In the genomic region with DNA sequence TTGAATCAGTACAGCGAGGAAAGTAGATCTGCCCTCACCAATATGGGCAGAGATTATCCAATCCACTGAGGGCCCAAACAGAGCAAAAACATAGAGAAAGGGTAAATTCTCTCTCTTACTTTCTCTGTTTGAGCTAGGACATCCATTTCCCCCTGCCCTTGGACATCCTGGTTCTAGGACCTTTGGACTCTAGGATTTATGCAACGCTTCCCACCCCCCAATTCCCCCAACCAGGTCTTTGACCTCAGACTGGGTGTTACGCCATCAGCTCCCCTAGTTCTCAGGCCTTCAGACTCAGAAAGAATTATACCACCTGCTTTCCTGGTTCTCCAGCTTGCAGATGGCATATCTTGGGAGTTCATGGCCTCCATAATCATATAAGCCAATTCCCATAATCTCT, we compare ENCODE assay signal across 29 cellular contexts. TPM values are rescaled to one million over a fixed set of nuclear protein-coding genes. Genes with fewer than 3 reads are reported as not detected.
"Had no signal": no experiment of that assay in that cellular context is flagged by ENCODE, and none has a peak within 500 bp of the region (broad histone marks: within the 10 kb centered on the region; RNA-seq: fewer than 3 reads in every experiment).

No MANE protein-coding gene starts in this region.

- H3K27ac ChIP-seq: epithelial cell of prostate, esophagus squamous epithelium, gastrocnemius medialis, heart right ventricle, left ventricle myocardium inferior, lower lobe of right lung had no signal

- H3K9me3 Mint-ChIP-seq: effector memory CD8-positive, alpha-beta T cell; endodermal cell; mesothelial cell of epicardium had no signal

- H3K4me1 Mint-ChIP-seq: endodermal cell, mesothelial cell of epicardium, naive B cell had no signal

- H3K9me3 ChIP-seq: esophagus squamous epithelium, gastrocnemius medialis, heart right ventricle, left ventricle myocardium inferior, lower lobe of right lung, mucosa of descending colon had no signal

- H3K27me3 Mint-ChIP-seq: dendritic cell treated with granulocyte-macrophage colony-stimulating factor and Interleukin-4, amounts not matched to agents 40 ng/mL and 50 ng/mL, for 4 days had no signal

- H3K27ac Mint-ChIP-seq: dendritic cell treated with granulocyte-macrophage colony-stimulating factor and Interleukin-4, amounts not matched to agents 40 ng/mL and 50 ng/mL, for 4 days; effector memory CD8-positive, alpha-beta T cell; endodermal cell; mesothelial cell of epicardium; naive B cell had no signal

- H3K4me1 ChIP-seq: esophagus squamous epithelium, gastrocnemius medialis, heart right ventricle, left ventricle myocardium inferior, lower lobe of right lung had no signal

- H3K4me3 ChIP-seq: esophagus squamous epithelium, gastrocnemius medialis, heart right ventricle, left ventricle myocardium inferior, lower lobe of right lung, mucosa of descending colon had no signal

- ATAC-seq: effector memory CD8-positive, alpha-beta T cell; esophagus mucosa; gastrocnemius medialis; heart right ventricle; left cardiac atrium; lower lobe of right lung; mucosa of descending colon had no signal

- DNase-seq: cortex of kidney; effector CD8-positive, alpha-beta T cell; effector memory CD8-positive, alpha-beta T cell; endodermal cell; erythroblast; esophagus squamous epithelium; foreskin fibroblast; foreskin melanocyte; gastrocnemius medialis; glutamatergic neuron; head of caudate nucleus; heart right ventricle; hippocampal formation; left cardiac atrium; left ventricle myocardium inferior; lower lobe of right lung; mesenchymal stem cell; mucosa of descending colon; naive B cell had no signal

- H3K36me3 ChIP-seq: esophagus squamous epithelium, gastrocnemius medialis, heart right ventricle, left ventricle myocardium inferior, lower lobe of right lung had no signal

- H3K4me3 Mint-ChIP-seq: dendritic cell treated with granulocyte-macrophage colony-stimulating factor and Interleukin-4, amounts not matched to agents 40 ng/mL and 50 ng/mL, for 4 days; effector memory CD8-positive, alpha-beta T cell; endodermal cell; mesothelial cell of epicardium; naive B cell had no signal

- H3K27me3 ChIP-seq: esophagus squamous epithelium, gastrocnemius medialis, heart right ventricle had no signal

- H3K36me3 Mint-ChIP-seq: mesothelial cell of epicardium had no signal

RNA-seq across cellular contexts. Expression of gene B3GAT2, which starts 10.2 kb away (rescaled TPM):
- total RNA-seq: dermis microvascular lymphatic vessel endothelial cell, esophagus mucosa, gastrocnemius medialis, glomerular endothelial cell, kidney epithelial cell, left cardiac atrium, left ventricle myocardium inferior, lower leg skin, lung microvascular endothelial cell, mesenteric fat pad, mesothelial cell of epicardium had no signal
